Comparison of ENCODE assay signal across 27 cellular contexts in the genomic region with DNA sequence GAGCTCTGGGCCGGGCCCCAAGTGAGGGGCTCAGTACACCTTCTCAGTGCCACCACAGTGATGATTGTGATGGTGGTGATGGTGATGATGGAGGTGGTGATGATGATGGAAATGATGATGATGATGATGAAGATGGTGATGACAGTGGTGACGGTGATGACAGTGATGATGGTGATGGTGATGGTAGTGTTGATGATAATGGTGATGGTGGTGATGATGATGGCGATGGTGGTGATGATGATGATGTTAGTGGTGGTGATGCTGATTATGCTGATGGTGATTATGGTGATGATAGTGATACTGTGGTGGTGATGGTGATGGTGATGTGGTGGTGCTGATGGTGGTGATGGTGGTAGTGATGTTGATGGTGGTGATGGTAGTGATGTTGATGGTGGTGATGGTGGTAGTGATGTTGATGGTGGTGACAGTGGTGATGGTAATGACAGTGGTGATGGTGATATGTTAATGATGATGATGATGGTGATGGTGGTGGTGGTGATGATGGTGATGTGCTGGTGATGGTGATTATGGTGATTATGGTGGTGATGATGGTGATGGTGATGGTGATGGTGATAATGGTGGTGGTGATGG. TPM values are rescaled to one million over a fixed set of nuclear protein-coding genes. Genes with fewer than 3 reads are reported as not detected.
"Had no signal": no experiment of that assay in that cellular context is flagged by ENCODE, and none has a peak within 500 bp of the region (broad histone marks: within the 10 kb centered on the region; RNA-seq: fewer than 3 reads in every experiment).

No MANE protein-coding gene starts in this region.

- H3K36me3 ChIP-seq: brain microvascular endothelial cell had no signal

- H3K27me3 ChIP-seq: brain microvascular endothelial cell had no signal

- FAIRE-seq: RCC 7860 had no signal

- ATAC-seq: activated T-helper 17 cell treated with anti-CD3 and anti-CD28 coated beads, Interleukin-2, amount 50 U/mL, for 72 hours; WTC11 had no signal

- H3K27ac ChIP-seq: brain microvascular endothelial cell had no signal

- DNase-seq: activated CD4-positive, alpha-beta T cell treated with anti-CD3 and anti-CD28 coated beads for 48 hours; activated CD4-positive, alpha-beta T cell treated with anti-CD3 and anti-CD28 coated beads, Interleukin-2, amount 50 U/mL, for 48 hours; activated CD4-positive, CD25-positive, alpha-beta regulatory T cell treated with anti-CD3 and anti-CD28 coated beads, Interleukin-2, amount 50 U/mL, for 72 hours; activated gamma-delta T cell; activated naive CD4-positive, alpha-beta T cell treated with anti-CD3 and anti-CD28 coated beads for 36 hours; activated T-cell treated with anti-CD3 and anti-CD28 coated beads for 4 hours; activated T-cell treated with anti-CD3 and anti-CD28 coated beads, Interleukin-2, amount 50 U/mL, for 48 hours; amygdala; brain microvascular endothelial cell; central memory CD4-positive, alpha-beta T cell; KG1; NCI-H1048; NCI-H146; NCI-H187 treated with DMSO at 0.1 percent for 48 hours; NCI-H2171 treated with DMSO at 0.1 percent for 48 hours; NCI-H226; NCI-H510A; NCI-H526 treated with DMSO at 0.1 percent for 48 hours; NCI-H82; NK-92 treated with Interleukin-12 subunit alpha and Interleukin-12 subunit beta, amount 100 ng/mL, for 24 hours; OCI-M1; SHP77 treated with DMSO at 0.1 percent for 48 hours had no signal

RNA-seq across cellular contexts. Expression of a gene that starts 29.9 kb away (rescaled TPM):
- total RNA-seq: activated naive CD4-positive, alpha-beta T cell treated with anti-CD3 and anti-CD28 coated beads for 36 hours; activated T-helper 17 cell treated with anti-CD3 and anti-CD28 coated beads, Interleukin-2, amount 50 U/mL, for 72 hours; LHCN-M2; M059J had no signal
